In genomic region chr17:51221322-51221721, GRCh38 we compare ENCODE assay signal across 6 cellular contexts.
"Had no signal": no experiment of that assay in that cellular context is flagged by ENCODE, and none has a peak within 500 bp of the region (broad histone marks: within the 10 kb centered on the region; RNA-seq: fewer than 3 reads in every experiment).

No MANE protein-coding gene starts in this region.

- H2AFZ ChIP-seq: GM23338 had no signal

- H3K9ac ChIP-seq: KMS-11 had no signal

- H3K27ac ChIP-seq: HL-60, KMS-11 had no signal

- DNase-seq: H9, HCEC 1CT, KBM-7 had no signal

- ATAC-seq: GM23338 had no signal

- H3K4me3 ChIP-seq: GM23338 had no signal

- H3K4me2 ChIP-seq: GM23338, KMS-11 had no signal
